In the genomic region with DNA sequence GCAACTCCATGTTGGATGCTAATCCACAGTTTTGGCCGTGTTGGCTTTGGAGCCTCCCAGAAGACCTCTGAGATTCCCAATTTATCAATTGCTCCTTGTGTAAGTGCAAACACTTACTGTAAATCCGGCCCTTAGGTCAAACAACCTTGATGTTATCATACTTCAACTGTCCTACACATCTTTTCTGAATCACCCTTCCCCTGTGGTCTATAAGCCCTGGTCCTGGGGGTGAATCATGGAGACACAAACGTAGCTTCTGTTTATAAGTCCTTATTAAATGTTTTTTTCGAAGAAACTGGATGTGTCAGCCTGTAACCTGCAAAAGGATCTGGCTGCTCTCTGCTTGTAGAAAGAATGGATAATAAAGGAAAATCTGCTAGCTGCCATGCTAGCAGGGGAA, we compare ENCODE assay signal across 1 cellular context.
TF ChIP-seq lines count a peak whose summit lies in the region.

No MANE protein-coding gene starts in this region.

TF ChIP-seq in SK-N-SH, 30 proteins besides CTCF, POLR2A, EP300 and RAD21:
- TF ChIP-seq TEAD4 (IDR thresholded peaks at IDR 0.05; ENCODE audit: borderline replicate concordance, insufficient read depth) (no peak), NFIC (IDR thresholded peaks at IDR 0.05; ENCODE audit: borderline replicate concordance) (no peak), CHD2 (IDR thresholded peaks at IDR 0.05; ENCODE audit: low read length, partially characterized antibody) (no peak), RXRA (IDR thresholded peaks at IDR 0.05; ENCODE audit: borderline replicate concordance, low read depth) (no peak), TCF12 (IDR thresholded peaks at IDR 0.05) (no peak), NRF1 (IDR thresholded peaks at IDR 0.05; ENCODE audit: low read depth, low read length) (no peak), FOSL2 (IDR thresholded peaks at IDR 0.05; ENCODE audit: borderline replicate concordance, low read depth) (no peak), MEF2A (IDR thresholded peaks at IDR 0.05; ENCODE audit: borderline replicate concordance, low read depth) (no peak), ELF1 (IDR thresholded peaks at IDR 0.05) (no peak), MXI1 (IDR thresholded peaks at IDR 0.05; ENCODE audit: low read depth, low read length) (no peak), RFX5 (IDR thresholded peaks at IDR 0.05; ENCODE audit: low read length) (no peak), POLR2AphosphoS5 (IDR thresholded peaks at IDR 0.05; ENCODE audit: low read depth, low read length) (no peak), SMC3 (IDR thresholded peaks at IDR 0.05; ENCODE audit: low read depth, low read length) (no peak), FOXJ3 (CRISPR knock-in tag; IDR thresholded peaks at IDR 0.05) (no peak)
- TF ChIP-seq, protein P1, sequence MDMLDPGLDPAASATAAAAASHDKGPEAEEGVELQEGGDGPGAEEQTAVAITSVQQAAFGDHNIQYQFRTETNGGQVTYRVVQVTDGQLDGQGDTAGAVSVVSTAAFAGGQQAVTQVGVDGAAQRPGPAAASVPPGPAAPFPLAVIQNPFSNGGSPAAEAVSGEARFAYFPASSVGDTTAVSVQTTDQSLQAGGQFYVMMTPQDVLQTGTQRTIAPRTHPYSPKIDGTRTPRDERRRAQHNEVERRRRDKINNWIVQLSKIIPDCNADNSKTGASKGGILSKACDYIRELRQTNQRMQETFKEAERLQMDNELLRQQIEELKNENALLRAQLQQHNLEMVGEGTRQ (IDR thresholded peaks at IDR 0.05; ENCODE audit: borderline replicate concordance, low read depth, low read length) = no peak
- TF ChIP-seq, protein P2, sequence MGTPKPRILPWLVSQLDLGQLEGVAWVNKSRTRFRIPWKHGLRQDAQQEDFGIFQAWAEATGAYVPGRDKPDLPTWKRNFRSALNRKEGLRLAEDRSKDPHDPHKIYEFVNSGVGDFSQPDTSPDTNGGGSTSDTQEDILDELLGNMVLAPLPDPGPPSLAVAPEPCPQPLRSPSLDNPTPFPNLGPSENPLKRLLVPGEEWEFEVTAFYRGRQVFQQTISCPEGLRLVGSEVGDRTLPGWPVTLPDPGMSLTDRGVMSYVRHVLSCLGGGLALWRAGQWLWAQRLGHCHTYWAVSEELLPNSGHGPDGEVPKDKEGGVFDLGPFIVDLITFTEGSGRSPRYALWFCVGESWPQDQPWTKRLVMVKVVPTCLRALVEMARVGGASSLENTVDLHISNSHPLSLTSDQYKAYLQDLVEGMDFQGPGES (IDR thresholded peaks at IDR 0.05; ENCODE audit: low read depth, low read length) = no peak
- TF ChIP-seq, protein P3, sequence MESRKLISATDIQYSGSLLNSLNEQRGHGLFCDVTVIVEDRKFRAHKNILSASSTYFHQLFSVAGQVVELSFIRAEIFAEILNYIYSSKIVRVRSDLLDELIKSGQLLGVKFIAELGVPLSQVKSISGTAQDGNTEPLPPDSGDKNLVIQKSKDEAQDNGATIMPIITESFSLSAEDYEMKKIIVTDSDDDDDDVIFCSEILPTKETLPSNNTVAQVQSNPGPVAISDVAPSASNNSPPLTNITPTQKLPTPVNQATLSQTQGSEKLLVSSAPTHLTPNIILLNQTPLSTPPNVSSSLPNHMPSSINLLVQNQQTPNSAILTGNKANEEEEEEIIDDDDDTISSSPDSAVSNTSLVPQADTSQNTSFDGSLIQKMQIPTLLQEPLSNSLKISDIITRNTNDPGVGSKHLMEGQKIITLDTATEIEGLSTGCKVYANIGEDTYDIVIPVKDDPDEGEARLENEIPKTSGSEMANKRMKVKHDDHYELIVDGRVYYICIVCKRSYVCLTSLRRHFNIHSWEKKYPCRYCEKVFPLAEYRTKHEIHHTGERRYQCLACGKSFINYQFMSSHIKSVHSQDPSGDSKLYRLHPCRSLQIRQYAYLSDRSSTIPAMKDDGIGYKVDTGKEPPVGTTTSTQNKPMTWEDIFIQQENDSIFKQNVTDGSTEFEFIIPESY (IDR thresholded peaks at IDR 0.05; ENCODE audit: borderline replicate concordance, low read depth) = no peak
- TF ChIP-seq, protein P4, sequence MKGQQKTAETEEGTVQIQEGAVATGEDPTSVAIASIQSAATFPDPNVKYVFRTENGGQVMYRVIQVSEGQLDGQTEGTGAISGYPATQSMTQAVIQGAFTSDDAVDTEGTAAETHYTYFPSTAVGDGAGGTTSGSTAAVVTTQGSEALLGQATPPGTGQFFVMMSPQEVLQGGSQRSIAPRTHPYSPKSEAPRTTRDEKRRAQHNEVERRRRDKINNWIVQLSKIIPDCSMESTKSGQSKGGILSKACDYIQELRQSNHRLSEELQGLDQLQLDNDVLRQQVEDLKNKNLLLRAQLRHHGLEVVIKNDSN (IDR thresholded peaks at IDR 0.05; ENCODE audit: borderline replicate concordance, low read depth) = no peak
- TF ChIP-seq, protein P5, sequence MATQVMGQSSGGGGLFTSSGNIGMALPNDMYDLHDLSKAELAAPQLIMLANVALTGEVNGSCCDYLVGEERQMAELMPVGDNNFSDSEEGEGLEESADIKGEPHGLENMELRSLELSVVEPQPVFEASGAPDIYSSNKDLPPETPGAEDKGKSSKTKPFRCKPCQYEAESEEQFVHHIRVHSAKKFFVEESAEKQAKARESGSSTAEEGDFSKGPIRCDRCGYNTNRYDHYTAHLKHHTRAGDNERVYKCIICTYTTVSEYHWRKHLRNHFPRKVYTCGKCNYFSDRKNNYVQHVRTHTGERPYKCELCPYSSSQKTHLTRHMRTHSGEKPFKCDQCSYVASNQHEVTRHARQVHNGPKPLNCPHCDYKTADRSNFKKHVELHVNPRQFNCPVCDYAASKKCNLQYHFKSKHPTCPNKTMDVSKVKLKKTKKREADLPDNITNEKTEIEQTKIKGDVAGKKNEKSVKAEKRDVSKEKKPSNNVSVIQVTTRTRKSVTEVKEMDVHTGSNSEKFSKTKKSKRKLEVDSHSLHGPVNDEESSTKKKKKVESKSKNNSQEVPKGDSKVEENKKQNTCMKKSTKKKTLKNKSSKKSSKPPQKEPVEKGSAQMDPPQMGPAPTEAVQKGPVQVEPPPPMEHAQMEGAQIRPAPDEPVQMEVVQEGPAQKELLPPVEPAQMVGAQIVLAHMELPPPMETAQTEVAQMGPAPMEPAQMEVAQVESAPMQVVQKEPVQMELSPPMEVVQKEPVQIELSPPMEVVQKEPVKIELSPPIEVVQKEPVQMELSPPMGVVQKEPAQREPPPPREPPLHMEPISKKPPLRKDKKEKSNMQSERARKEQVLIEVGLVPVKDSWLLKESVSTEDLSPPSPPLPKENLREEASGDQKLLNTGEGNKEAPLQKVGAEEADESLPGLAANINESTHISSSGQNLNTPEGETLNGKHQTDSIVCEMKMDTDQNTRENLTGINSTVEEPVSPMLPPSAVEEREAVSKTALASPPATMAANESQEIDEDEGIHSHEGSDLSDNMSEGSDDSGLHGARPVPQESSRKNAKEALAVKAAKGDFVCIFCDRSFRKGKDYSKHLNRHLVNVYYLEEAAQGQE (IDR thresholded peaks at IDR 0.05; ENCODE audit: low read depth, low read length) = no peak
- TF ChIP-seq, protein P6, sequence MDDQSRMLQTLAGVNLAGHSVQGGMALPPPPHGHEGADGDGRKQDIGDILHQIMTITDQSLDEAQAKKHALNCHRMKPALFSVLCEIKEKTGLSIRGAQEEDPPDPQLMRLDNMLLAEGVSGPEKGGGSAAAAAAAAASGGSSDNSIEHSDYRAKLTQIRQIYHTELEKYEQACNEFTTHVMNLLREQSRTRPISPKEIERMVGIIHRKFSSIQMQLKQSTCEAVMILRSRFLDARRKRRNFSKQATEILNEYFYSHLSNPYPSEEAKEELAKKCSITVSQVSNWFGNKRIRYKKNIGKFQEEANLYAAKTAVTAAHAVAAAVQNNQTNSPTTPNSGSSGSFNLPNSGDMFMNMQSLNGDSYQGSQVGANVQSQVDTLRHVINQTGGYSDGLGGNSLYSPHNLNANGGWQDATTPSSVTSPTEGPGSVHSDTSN (IDR thresholded peaks at IDR 0.05) = no peak
